19 cellular contexts compared by ENCODE assay signal in genomic region chr10:72616716-72617115, GRCh38. TPM values are rescaled to one million over a fixed set of nuclear protein-coding genes. Genes with fewer than 3 reads are reported as not detected.
DNase-seq lines count a peak whose midpoint lies in the region; ATAC-seq and TF ChIP-seq lines count a peak whose summit lies in the region.
"Had no signal": no experiment of that assay in that cellular context is flagged by ENCODE, and none has a peak within 500 bp of the region (broad histone marks: within the 10 kb centered on the region; RNA-seq: fewer than 3 reads in every experiment).

No MANE protein-coding gene starts in this region.

- no peaks in the 10 kb centered on the region for H3K9me2 ChIP-seq in SK-N-SH

- intact Hi-C loops in Right ventricle myocardium superior (cut with DNase I) (no loop called here), right cardiac atrium (cut with DNase I) (no loop called here)

- DNase-seq in Right ventricle myocardium superior (no peak), right cardiac atrium (no peak), SK-N-SH (peak; percentile 46), inferior parietal cortex (ENCODE audit: extremely low spot score) (peak; percentile 37), RPMI8226 (no peak), NCI-H187 (lab: John Stamatoyannopoulos, UW) (no peak)
- DNase-seq: activated effector memory CD4-positive, alpha-beta T cell treated with Interleukin-2 at 50 U/mL for 16 hours; dermis blood vessel endothelial cell; HFFc6; NCI-H1048; NCI-H2029 treated with DMSO at 0.1 percent for 48 hours; NCI-H2227 treated with DMSO at 0.1 percent for 48 hours; NCI-H748 treated with DMSO at 0.1 percent for 48 hours; ovary; spleen; trophoblast cell had no signal

- no peak overlapping the region for H2AFZ ChIP-seq in SK-N-SH (ENCODE audit: low read depth)
- H2AFZ ChIP-seq: GM23248 had no signal

- H3K4me3 ChIP-seq in right cardiac atrium (ENCODE audit: low read length), result no peak overlapping the region
- H3K4me3 ChIP-seq in SK-N-SH (ENCODE audit: low read depth in 2 of 2, low read length in 1 of 2), result no peak overlapping the region
- H3K4me3 ChIP-seq: GM23248, lung, ovary, spleen had no signal

- H3K27ac ChIP-seq in right cardiac atrium (ENCODE audit: low read length) (no peak overlapping the region), SK-N-SH (ENCODE audit: low read depth in 2 of 2, low read length in 1 of 2) (peak overlapping the region in 1 of 2 experiments; percentile 83; a peak in 2 of 4 replicates)
- H3K27ac ChIP-seq: GM23248, ovary, spleen had no signal

- no peak for TF ChIP-seq RAD21 in SK-N-SH (IDR thresholded peaks at IDR 0.05; ENCODE audit: low read length)

- POLR2A ChIA-PET in SK-N-SH (lab: Yijun Ruan, JAX), result no interaction called here

- peaks cover 0 to 13% of the 10 kb centered on the region in 2 experiments for H3K36me3 ChIP-seq in SK-N-SH (replicated peaks in 1 of 2; ENCODE audit: control insufficient read depth in 1 of 2, insufficient read depth in 2 of 2, low read length in 1 of 2)
- H3K36me3 ChIP-seq: ovary, spleen had no signal

- H3F3A ChIP-seq in SK-N-SH (replicated peaks; ENCODE audit: insufficient read depth), result no peaks in the 10 kb centered on the region

- H3K27me3 ChIP-seq in right cardiac atrium (ENCODE audit: control insufficient read depth, insufficient read depth), result no peaks in the 10 kb centered on the region
- no peaks in the 10 kb centered on the region for H3K27me3 ChIP-seq in SK-N-SH (ENCODE audit: insufficient read depth)
- H3K27me3 ChIP-seq: ovary, spleen had no signal

- WGBS in right cardiac atrium, result 64% methylated on average over 1 of the region's 1 CpG
- WGBS in SK-N-SH (ENCODE audit: low lambda C conversion rate), result 100% methylated on average over 1 of the region's 1 CpG

- H3K4me1 ChIP-seq in right cardiac atrium (ENCODE audit: control insufficient read depth, insufficient read depth, low read length), result no peaks in the 10 kb centered on the region
- H3K4me1 ChIP-seq in SK-N-SH (ENCODE audit: control insufficient read depth in 1 of 2, insufficient read depth in 2 of 2, low read depth in 1 of 2, low read length in 1 of 2), result peaks cover under 1 to 7% of the 10 kb centered on the region in 2 experiments; a peak in 3 of 4 replicates

- H3K79me2 ChIP-seq in SK-N-SH (ENCODE audit: insufficient read depth), result peaks cover 54% of the 10 kb centered on the region

- no peaks in the 10 kb centered on the region for H4K20me1 ChIP-seq in SK-N-SH (ENCODE audit: insufficient read depth)

- CTCF ChIA-PET in SK-N-SH (lab: Yijun Ruan, JAX), result interaction anchor here (1.1 kb wide), 1 partner anchor 9 kb away, joined by 3 read pairs; the partner anchor contains the start of gene MICU1

- no peak for TF ChIP-seq CTCF in SK-N-SH (IDR thresholded peaks at IDR 0.05)

- no peak overlapping the region for H3K9ac ChIP-seq in SK-N-SH
- H3K9ac ChIP-seq: GM23248 had no signal

- H3K9me3 ChIP-seq in right cardiac atrium (ENCODE audit: control insufficient read depth, low read length), result no peaks in the 10 kb centered on the region
- no peaks in the 10 kb centered on the region for H3K9me3 ChIP-seq in SK-N-SH
- H3K9me3 ChIP-seq: ovary had no signal

- H3K4me2 ChIP-seq in SK-N-SH, result no peak overlapping the region

- peak in 1 of 2 experiments; percentile 70; a peak in 2 of 4 replicates for TF ChIP-seq EP300 in SK-N-SH (IDR thresholded peaks at IDR 0.05; ENCODE audit: borderline replicate concordance in 1 of 2, low read depth in 1 of 2, low read length in 1 of 2)

- ATAC-seq in Right ventricle myocardium superior (ENCODE audit: poor library complexity) (peak; percentile 65), right cardiac atrium (no peak), HG02759 (IDR thresholded peaks at IDR 0.05; ENCODE audit: unreplicated experiment) (no peak)

TF ChIP-seq in SK-N-SH, 30 proteins besides CTCF, POLR2A, EP300 and RAD21:
- TF ChIP-seq MAX (IDR thresholded peaks at IDR 0.05; ENCODE audit: low read depth) (no peak), RXRA (IDR thresholded peaks at IDR 0.05; ENCODE audit: borderline replicate concordance, low read depth) (no peak), CHD2 (IDR thresholded peaks at IDR 0.05; ENCODE audit: low read length, partially characterized antibody) (peak; percentile 61), RCOR1 (IDR thresholded peaks at IDR 0.05; ENCODE audit: low read length) (peak; percentile 66; the same call in 1 of the 2 replicates), USF2 (IDR thresholded peaks at IDR 0.05; ENCODE audit: borderline replicate concordance, low read depth, low read length) (no peak), TEAD4 (IDR thresholded peaks at IDR 0.05; ENCODE audit: borderline replicate concordance, insufficient read depth) (no peak), USF1 (IDR thresholded peaks at IDR 0.05; ENCODE audit: borderline replicate concordance, low read depth) (no peak)

RNA-seq across cellular contexts. Expression of gene MICU1, which starts 9.2 kb away (rescaled TPM):
- total RNA-seq in Right ventricle myocardium superior, result 41.0 TPM
- total RNA-seq in right cardiac atrium, result 10 to 100 TPM; 41.3 to 51.2 (median 44.4) TPM
- polyA plus RNA-seq in right cardiac atrium, result 35.3 TPM
- polyA plus RNA-seq in SK-N-SH (2012; rRNA removed), result 24.6 and 25.2 TPM in 2 replicates
- polyA plus RNA-seq in SK-N-SH (2012; cell fraction: cytosol; rRNA removed), result 30.2 and 30.8 TPM in 2 replicates
- 10.6 and 14.8 TPM in 2 replicates for polyA plus RNA-seq in SK-N-SH (2012; cell fraction: nucleus; rRNA removed)

Comparison
In these comparisons a context has a peak if more than half of its experiments do, and no peak if none do; other contexts are left out.
1. DNase-seq: peak in SK-N-SH (single experiment) and inferior parietal cortex (single experiment); none in Right ventricle myocardium superior (single experiment), right cardiac atrium (0 of 3), RPMI8226 (single experiment) and NCI-H187 (0 of 2).